ENCODE assay signal across 32 cellular contexts in the genomic region with DNA sequence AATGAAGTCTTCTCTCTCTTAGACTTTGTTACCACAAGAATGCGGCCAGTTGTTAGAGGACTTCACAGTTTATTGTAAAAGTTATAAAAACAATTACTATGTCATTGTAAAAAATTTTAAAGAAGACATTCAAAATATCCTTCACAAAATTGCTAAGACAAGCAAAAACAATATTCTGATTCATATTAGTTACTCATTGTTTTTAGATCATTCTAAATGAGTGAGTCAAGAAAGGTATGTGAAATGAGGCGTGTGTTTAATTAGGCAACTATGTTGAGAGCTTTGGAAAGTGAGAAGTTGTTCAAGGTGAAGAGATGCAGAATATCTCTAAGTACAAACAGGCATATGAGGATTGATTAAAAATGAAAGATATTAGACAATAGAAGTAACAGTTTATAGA.
"Had no signal": no experiment of that assay in that cellular context is flagged by ENCODE, and none has a peak within 500 bp of the region (broad histone marks: within the 10 kb centered on the region; RNA-seq: fewer than 3 reads in every experiment).

No MANE protein-coding gene starts in this region.

- H3K4me3 ChIP-seq: esophagus squamous epithelium, left ventricle myocardium inferior, lung, skin epidermis, testis, transverse colon had no signal

- H3K27ac ChIP-seq: brain microvascular endothelial cell, epithelial cell of prostate, esophagus squamous epithelium, left ventricle myocardium inferior, skin epidermis, testis, transverse colon had no signal

- H3K27me3 ChIP-seq: brain microvascular endothelial cell, testis, transverse colon had no signal

- H3K4me3 Mint-ChIP-seq: activated CD4-positive, alpha-beta memory T cell treated with anti-CD3 and anti-CD28 coated beads for 36 hours; activated CD4-positive, alpha-beta T cell treated with anti-CD3 and anti-CD28 coated beads, Interleukin-2, amount 10 ng/mL, durations not matched to agents 24 days and 14 days; activated naive CD4-positive, alpha-beta T cell treated with anti-CD3 and anti-CD28 coated beads, Interleukin-2, amount 10 ng/mL, durations not matched to agents 7 days and 5 days; activated naive CD8-positive, alpha-beta T cell treated with anti-CD3 and anti-CD28 coated beads, Interleukin-2, amount 10 ng/mL, durations not matched to agents 7 days and 5 days; activated T-helper 1 cell treated with anti-CD3 and anti-CD28 coated beads, Interleukin-12 subunit alpha, Interleukin-12 subunit beta, Interleukin-2, Interleukin-4 antibody, amounts not matched to agents 30 ng/mL and 10 ng/mL and 1 ng/mL, durations not matched to agents 14 hours and 24 hours and 36 hours; endodermal cell; immature natural killer cell; nephron; T-helper 17 cell had no signal

- H3K9me3 ChIP-seq: esophagus squamous epithelium, left ventricle myocardium inferior, testis, transverse colon had no signal

- H3K36me3 ChIP-seq: brain microvascular endothelial cell, esophagus squamous epithelium, left ventricle myocardium inferior, transverse colon had no signal

- H3K4me1 Mint-ChIP-seq: activated CD4-positive, alpha-beta T cell treated with anti-CD3 and anti-CD28 coated beads, Interleukin-2, amount 10 ng/mL, durations not matched to agents 24 days and 14 days; activated naive CD4-positive, alpha-beta T cell treated with anti-CD3 and anti-CD28 coated beads, Interleukin-2, amount 10 ng/mL, durations not matched to agents 7 days and 5 days; activated naive CD8-positive, alpha-beta T cell treated with anti-CD3 and anti-CD28 coated beads, Interleukin-2, amount 10 ng/mL, durations not matched to agents 7 days and 5 days; endodermal cell; immature natural killer cell; nephron; T-helper 17 cell had no signal

- ATAC-seq: sciatic nerve; stimulated activated naive CD8-positive, alpha-beta T cell treated with anti-CD3 and anti-CD28 coated beads, Interleukin-15, Interleukin-2, amounts not matched to agents 100 U/mL and 50 U/mL, for 24 hours; T-helper 17 cell had no signal

- FAIRE-seq: astrocyte, frontal cortex had no signal

- DNase-seq: activated CD4-positive, alpha-beta memory T cell treated with anti-CD3 and anti-CD28 coated beads for 36 hours; activated CD4-positive, alpha-beta T cell treated with anti-CD3 and anti-CD28 coated beads, Interleukin-2, amount 10 ng/mL, durations not matched to agents 24 days and 14 days; activated CD4-positive, CD25-positive, alpha-beta regulatory T cell treated with anti-CD3 and anti-CD28 coated beads, Interleukin-2, amount 50 U/mL, for 72 hours; activated CD8-positive, alpha-beta memory T cell treated with anti-CD3 and anti-CD28 coated beads, Interleukin-2, amount 50 U/mL, for 4 hours; activated gamma-delta T cell; activated naive CD4-positive, alpha-beta T cell treated with anti-CD3 and anti-CD28 coated beads, Interleukin-2, amount 10 ng/mL, durations not matched to agents 7 days and 5 days; activated naive CD8-positive, alpha-beta T cell treated with anti-CD3 and anti-CD28 coated beads, Interleukin-2, amount 10 ng/mL, durations not matched to agents 7 days and 5 days; activated T-cell treated with anti-CD3 and anti-CD28 coated beads, Interleukin-2, amount 50 U/mL, for 1 hour; amniotic stem cell; brain microvascular endothelial cell; caudate nucleus; endodermal cell; esophagus squamous epithelium; hypothalamus; immature natural killer cell; left ventricle myocardium inferior; posterior cingulate gyrus; stimulated activated CD4-positive, alpha-beta T cell treated with anti-CD3 and anti-CD28 coated beads, Interleukin-12 subunit alpha, Interleukin-12 subunit beta, amount 100 ng/mL, for 4 hours; stimulated activated CD4-positive, alpha-beta T cell treated with anti-CD3 and anti-CD28 coated beads, Interleukin-4, amount 100 ng/mL, for 1 hour; stimulated activated naive CD8-positive, alpha-beta T cell treated with anti-CD3 and anti-CD28 coated beads, Interleukin-15, Interleukin-2, amounts not matched to agents 100 U/mL and 50 U/mL, for 24 hours; T-helper 17 cell; T1000; testis; transverse colon had no signal

- H3K9me3 Mint-ChIP-seq: activated CD4-positive, alpha-beta T cell treated with anti-CD3 and anti-CD28 coated beads, Interleukin-2, amount 10 ng/mL, durations not matched to agents 24 days and 14 days; activated naive CD4-positive, alpha-beta T cell treated with anti-CD3 and anti-CD28 coated beads, Interleukin-2, amount 10 ng/mL, durations not matched to agents 7 days and 5 days; activated naive CD8-positive, alpha-beta T cell treated with anti-CD3 and anti-CD28 coated beads, Interleukin-2, amount 10 ng/mL, durations not matched to agents 7 days and 5 days; activated T-helper 1 cell treated with anti-CD3 and anti-CD28 coated beads, Interleukin-12 subunit alpha, Interleukin-12 subunit beta, Interleukin-2, Interleukin-4 antibody, amounts not matched to agents 30 ng/mL and 10 ng/mL and 1 ng/mL, durations not matched to agents 14 hours and 24 hours and 36 hours; endodermal cell; nephron had no signal

- H3K27me3 Mint-ChIP-seq: activated CD4-positive, alpha-beta memory T cell treated with anti-CD3 and anti-CD28 coated beads for 36 hours; activated CD4-positive, alpha-beta T cell treated with anti-CD3 and anti-CD28 coated beads, Interleukin-2, amount 10 ng/mL, durations not matched to agents 24 days and 14 days; activated naive CD4-positive, alpha-beta T cell treated with anti-CD3 and anti-CD28 coated beads, Interleukin-2, amount 10 ng/mL, durations not matched to agents 7 days and 5 days; activated naive CD8-positive, alpha-beta T cell treated with anti-CD3 and anti-CD28 coated beads, Interleukin-2, amount 10 ng/mL, durations not matched to agents 7 days and 5 days; T-helper 17 cell had no signal

- H3K36me3 Mint-ChIP-seq: activated CD4-positive, alpha-beta memory T cell treated with anti-CD3 and anti-CD28 coated beads for 36 hours; activated naive CD4-positive, alpha-beta T cell treated with anti-CD3 and anti-CD28 coated beads, Interleukin-2, amount 10 ng/mL, durations not matched to agents 7 days and 5 days; activated naive CD8-positive, alpha-beta T cell treated with anti-CD3 and anti-CD28 coated beads, Interleukin-2, amount 10 ng/mL, durations not matched to agents 7 days and 5 days; immature natural killer cell had no signal

- H3K4me1 ChIP-seq: esophagus squamous epithelium, left ventricle myocardium inferior, testis, transverse colon had no signal

- H3K27ac Mint-ChIP-seq: activated CD4-positive, alpha-beta memory T cell treated with anti-CD3 and anti-CD28 coated beads for 36 hours; activated CD4-positive, alpha-beta T cell treated with anti-CD3 and anti-CD28 coated beads, Interleukin-2, amount 10 ng/mL, durations not matched to agents 24 days and 14 days; activated naive CD4-positive, alpha-beta T cell treated with anti-CD3 and anti-CD28 coated beads, Interleukin-2, amount 10 ng/mL, durations not matched to agents 7 days and 5 days; activated naive CD8-positive, alpha-beta T cell treated with anti-CD3 and anti-CD28 coated beads, Interleukin-2, amount 10 ng/mL, durations not matched to agents 7 days and 5 days; activated T-helper 1 cell treated with anti-CD3 and anti-CD28 coated beads, Interleukin-12 subunit alpha, Interleukin-12 subunit beta, Interleukin-2, Interleukin-4 antibody, amounts not matched to agents 30 ng/mL and 10 ng/mL and 1 ng/mL, durations not matched to agents 14 hours and 24 hours and 36 hours; endodermal cell; immature natural killer cell; nephron; T-helper 17 cell had no signal
